20 cellular contexts compared by ENCODE assay signal in the genomic region with DNA sequence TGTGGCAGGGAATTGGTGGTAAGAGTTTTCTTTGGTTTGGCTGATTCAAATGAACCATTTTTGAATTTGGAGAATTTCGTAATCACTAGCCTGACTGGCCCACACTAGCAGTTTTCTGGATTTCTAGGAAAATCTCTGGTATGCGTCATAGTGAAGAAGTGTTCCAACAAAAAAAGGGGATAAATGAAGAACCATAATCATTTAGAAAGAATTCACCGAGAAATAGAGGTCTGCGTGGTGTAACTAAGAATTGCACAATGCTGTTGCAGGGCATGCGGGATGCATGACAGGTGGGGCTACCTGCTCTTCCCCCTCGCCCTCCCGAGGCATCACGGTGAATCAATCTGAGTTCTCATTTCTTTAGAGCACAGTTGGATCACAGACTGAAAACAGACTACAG.
DNase-seq lines count a peak whose midpoint lies in the region; ATAC-seq and TF ChIP-seq lines count a peak whose summit lies in the region.
"Had no signal": no experiment of that assay in that cellular context is flagged by ENCODE, and none has a peak within 500 bp of the region (broad histone marks: within the 10 kb centered on the region; RNA-seq: fewer than 3 reads in every experiment).

No MANE protein-coding gene starts in this region.

- peaks cover 13% of the 10 kb centered on the region for H3F3A ChIP-seq in GM23248 (ENCODE audit: insufficient read depth)

- no peaks in the 10 kb centered on the region for H3K9me3 ChIP-seq in GM23248 (ENCODE audit: low read depth)
- H3K9me3 ChIP-seq in osteoblast (ENCODE audit: low read depth, low read length) = no peaks in the 10 kb centered on the region
- H3K9me3 ChIP-seq in suprapubic skin = no peaks in the 10 kb centered on the region
- H3K9me3 ChIP-seq: BE2C, Caco-2 had no signal

- no peak for TF ChIP-seq POLR2A in suprapubic skin (IDR thresholded peaks at IDR 0.05)

- no peak for TF ChIP-seq EP300 in suprapubic skin (IDR thresholded peaks at IDR 0.05)

- H3K9ac ChIP-seq in GM23248 = no peak overlapping the region

- WGBS in GM23248 (ENCODE audit: low coverage in 1 of 2, low lambda C conversion rate in 2 of 2, missing lambda C conversion rate in 2 of 2), 2 experiments = 3 to 8% methylated on average over 8 of the region's 8 CpGs
- WGBS in suprapubic skin = 70% methylated on average over 8 of the region's 8 CpGs

- H3K4me2 ChIP-seq in GM23248 (ENCODE audit: unreplicated experiment) (no peak overlapping the region), osteoblast (ENCODE audit: insufficient read depth, low read length) (peak overlapping the region; percentile 25)

- TF ChIP-seq CTCF in AG09319 (IDR thresholded peaks at IDR 0.05; ENCODE audit: low read depth, low read length) (no peak), osteoblast (IDR thresholded peaks at IDR 0.05; ENCODE audit: extremely low read depth, low read depth, low read length) (no peak), suprapubic skin (IDR thresholded peaks at IDR 0.05) (no peak)

- H3K4me1 ChIP-seq in GM23248 (ENCODE audit: insufficient read depth) (peaks cover 9% of the 10 kb centered on the region; the same call in 1 of the 2 replicates), osteoblast (ENCODE audit: insufficient read depth, low read length) (peaks cover 29% of the 10 kb centered on the region), suprapubic skin (no peaks in the 10 kb centered on the region)
- H3K4me1 ChIP-seq: BE2C, Caco-2 had no signal

- no peak for ATAC-seq in GM19023 (IDR thresholded peaks at IDR 0.05; ENCODE audit: unreplicated experiment)
- ATAC-seq: stimulated activated naive B cell treated with anti-CD40 and anti-IgM and Interleukin-4, amounts not matched to agents 10 μg/mL and 1 μg/mL and 100 μg/mL, for 72 hours; T-cell had no signal

- H3K27me3 ChIP-seq in GM23248 (replicated peaks; ENCODE audit: insufficient read depth) (no peaks in the 10 kb centered on the region), osteoblast (ENCODE audit: insufficient read depth, low read length) (no peaks in the 10 kb centered on the region), suprapubic skin (no peaks in the 10 kb centered on the region)
- H3K27me3 ChIP-seq: BE2C had no signal

- H4K20me1 ChIP-seq in GM23248 (ENCODE audit: insufficient read depth) (no peaks in the 10 kb centered on the region), osteoblast (ENCODE audit: insufficient read depth, low read length) (no peaks in the 10 kb centered on the region)

- no peak overlapping the region for H2AFZ ChIP-seq in GM23248
- no peak overlapping the region for H2AFZ ChIP-seq in osteoblast (ENCODE audit: low read length)

- no peaks in the 10 kb centered on the region for H3K9me2 ChIP-seq in GM23248 (ENCODE audit: insufficient read depth)

- peak; percentile 72 for DNase-seq in AG09319 (ENCODE audit: extremely low read depth, low read depth)
- peak; percentile 86 for DNase-seq in GM23248
- peak; percentile 87 for DNase-seq in fibroblast of gingiva (ENCODE audit: low read depth)
- no peak for DNase-seq in osteoblast (ENCODE audit: insufficient read length, low spot score, missing footprints)
- DNase-seq in suprapubic skin (ENCODE audit: low spot score in 2 of 2) = no peak
- DNase-seq in activated effector memory CD4-positive, alpha-beta T cell treated with anti-CD3 and anti-CD28 coated beads, Interleukin-2, amount 50 U/mL, for 16 hours = no peak
- DNase-seq: activated CD4-positive, alpha-beta T cell treated with anti-CD3 and anti-CD28 coated beads for 4 hours; BE2C; Caco-2; foreskin melanocyte; hypothalamus; mammary epithelial cell; naive B cell; NCI-H2171; NCI-H748 treated with DMSO at 0.1 percent for 48 hours; SHP77; stimulated activated CD4-positive, alpha-beta T cell treated with anti-CD3 and anti-CD28 coated beads, Interleukin-1b, Interleukin-23, amount 100 ng/mL, for 48 hours; stimulated activated naive B cell treated with anti-CD40 and anti-IgM and Interleukin-4, amounts not matched to agents 10 μg/mL and 1 μg/mL and 100 μg/mL, for 72 hours; T-cell had no signal

- in situ Hi-C loops in GM23248 (cut with MboI) = no loop called here

- H3K27ac ChIP-seq in GM23248 (no peak overlapping the region), osteoblast (ENCODE audit: low read depth, low read length) (no peak overlapping the region), suprapubic skin (no peak overlapping the region)

- H3K79me2 ChIP-seq in GM23248 (ENCODE audit: insufficient read depth) (no peaks in the 10 kb centered on the region), osteoblast (ENCODE audit: insufficient read depth, low read length) (no peaks in the 10 kb centered on the region)

- H3K4me3 ChIP-seq in GM23248 (no peak overlapping the region), osteoblast (ENCODE audit: insufficient read depth, low read length) (no peak overlapping the region), suprapubic skin (no peak overlapping the region)

- H3K36me3 ChIP-seq in GM23248 (ENCODE audit: low read depth) = no peaks in the 10 kb centered on the region
- no peaks in the 10 kb centered on the region for H3K36me3 ChIP-seq in osteoblast (ENCODE audit: insufficient read depth, low read length)
- no peaks in the 10 kb centered on the region for H3K36me3 ChIP-seq in suprapubic skin
- H3K36me3 ChIP-seq: BE2C had no signal

Comparison
In these comparisons a context has a peak if more than half of its experiments do, and no peak if none do; other contexts are left out.
1. DNase-seq: peak in AG09319 (single experiment), GM23248 (single experiment) and fibroblast of gingiva (single experiment); none in osteoblast (single experiment), suprapubic skin (0 of 2) and activated effector memory CD4-positive, alpha-beta T cell treated with anti-CD3 and anti-CD28 coated beads, Interleukin-2, amount 50 U/mL, for 16 hours (single experiment).